In genomic region chr5:116265506-116265905, GRCh38 we compare ENCODE assay signal across 9 cellular contexts.
"Had no signal": no experiment of that assay in that cellular context is flagged by ENCODE, and none has a peak within 500 bp of the region (broad histone marks: within the 10 kb centered on the region; RNA-seq: fewer than 3 reads in every experiment).

No MANE protein-coding gene starts in this region.

- FAIRE-seq: HepG2 had no signal

- DNase-seq: GM23248, GOT3, H7, HFFc6, Karpas-422, KBM-7 had no signal

- ATAC-seq: HCT116, HepG2 had no signal

- H3K4me3 ChIP-seq: GM23248, HAP-1 had no signal
